ENCODE assay signal across 8 cellular contexts in the genomic region with DNA sequence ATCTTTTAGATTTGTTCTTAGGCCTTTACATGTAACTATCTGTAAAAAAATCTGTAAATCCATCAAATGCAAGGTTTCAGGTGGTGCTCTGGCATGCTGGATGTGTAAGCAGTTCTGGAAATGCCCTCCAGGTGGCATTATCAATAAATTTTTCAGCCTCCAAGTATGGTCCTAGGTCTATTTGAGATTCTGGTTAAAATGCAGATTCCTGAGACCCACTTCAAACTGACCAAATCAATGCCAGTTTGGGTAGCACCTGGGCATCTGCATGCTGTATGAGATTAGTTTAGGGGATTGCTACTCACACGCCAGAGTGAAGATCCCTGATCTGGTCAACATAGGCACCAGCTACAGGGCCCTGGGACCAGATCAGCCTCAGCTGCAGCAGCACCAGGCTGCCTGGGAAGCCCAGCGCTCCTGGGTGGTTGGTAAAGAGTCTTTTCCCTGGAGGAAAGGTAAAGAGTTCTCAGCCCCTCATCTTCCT.
DNase-seq lines count a peak whose midpoint lies in the region; ATAC-seq and TF ChIP-seq lines count a peak whose summit lies in the region.

No MANE protein-coding gene starts in this region.

- H3K27ac Mint-ChIP-seq in CD14-positive monocyte, result peak overlapping the region in 4 of 7 donors; percentile 61 to 80 (median 68)
- no peak overlapping the region for H3K27ac Mint-ChIP-seq in activated naive CD4-positive, alpha-beta T cell treated with anti-CD3 and anti-CD28 coated beads, Interleukin-2, amount 10 ng/mL, durations not matched to agents 7 days and 5 days

- H3K36me3 ChIP-seq in left ventricle myocardium inferior, result no peaks in the 10 kb centered on the region

- no peaks in the 10 kb centered on the region for H3K9me3 ChIP-seq in left ventricle myocardium inferior (replicated peaks)

- peak overlapping the region; percentile 17 for H3K4me3 ChIP-seq in left ventricle myocardium inferior

- TF ChIP-seq POLR2A in GM18505 (IDR thresholded peaks at IDR 0.05; ENCODE audit: borderline replicate concordance, extremely low read depth, insufficient read depth, insufficient read length), result no peak

- H3K9me3 Mint-ChIP-seq in CD14-positive monocyte, result no peaks in the 10 kb centered on the region
- H3K9me3 Mint-ChIP-seq in activated naive CD4-positive, alpha-beta T cell treated with anti-CD3 and anti-CD28 coated beads, Interleukin-2, amount 10 ng/mL, durations not matched to agents 7 days and 5 days, result no peaks in the 10 kb centered on the region

- CTCF ChIA-PET in activated naive CD4-positive, alpha-beta T cell treated with anti-CD3 and anti-CD28 coated beads, Interleukin-2, amount 10 ng/mL, durations not matched to agents 7 days and 5 days (lab: Charles Lee), result interaction anchor here (0.6 to 1.1 kb wide), 3 partner anchors 14 to 503 kb away, joined by 3 to 4 read pairs (median 3); no protein-coding TSS in a partner anchor

- H3K27ac ChIP-seq in left ventricle myocardium inferior (replicated peaks), result peak overlapping the region; percentile 80

- no peak overlapping the region for H3K4me3 Mint-ChIP-seq in CD14-positive monocyte
- H3K4me3 Mint-ChIP-seq in activated naive CD4-positive, alpha-beta T cell treated with anti-CD3 and anti-CD28 coated beads, Interleukin-2, amount 10 ng/mL, durations not matched to agents 7 days and 5 days, result no peak overlapping the region

- intact Hi-C loops in CD14-positive monocyte (cut with micrococcal nuclease), result loop anchor here in 1 of 2 donors (5.0 kb wide), 1 partner anchor 44 kb away; no protein-coding TSS in a partner anchor
- intact Hi-C loops in left ventricle myocardium inferior (cut with micrococcal nuclease), result loop anchor here (10.0 kb wide), 1 partner anchor 507 kb away; a partner anchor contains a TSS
- intact Hi-C loops in sciatic nerve (cut with DNase I), result no loop called here

- ATAC-seq in GM18505 (IDR thresholded peaks at IDR 0.05; ENCODE audit: unreplicated experiment) (peak; percentile 74), HG02798 (IDR thresholded peaks at IDR 0.05; ENCODE audit: poor library complexity, unreplicated experiment) (peak; percentile 76), sciatic nerve (peak; percentile 66)

- peaks cover 42% of the 10 kb centered on the region for H3K4me1 Mint-ChIP-seq in CD14-positive monocyte
- no peaks in the 10 kb centered on the region for H3K4me1 Mint-ChIP-seq in activated naive CD4-positive, alpha-beta T cell treated with anti-CD3 and anti-CD28 coated beads, Interleukin-2, amount 10 ng/mL, durations not matched to agents 7 days and 5 days

- peaks cover 0 to 2% (median 0%) of the 10 kb centered on the region in 3 donors for H3K27me3 Mint-ChIP-seq in CD14-positive monocyte (ENCODE audit: low read depth in 3 of 3)
- H3K27me3 Mint-ChIP-seq in activated naive CD4-positive, alpha-beta T cell treated with anti-CD3 and anti-CD28 coated beads, Interleukin-2, amount 10 ng/mL, durations not matched to agents 7 days and 5 days, result no peaks in the 10 kb centered on the region

- DNase-seq in CD14-positive monocyte (ENCODE audit: low spot score) (no peak), NCI-H1092 (lab: John Stamatoyannopoulos, UW) (peak; percentile 1), left ventricle myocardium inferior (no peak), sciatic nerve (ENCODE audit: low spot score) (no peak)
- DNase-seq in activated CD4-positive, alpha-beta T cell treated with anti-CD3 and anti-CD28 coated beads, Interleukin-2, amount 50 U/mL, for 48 hours, result peak; percentile 8 to 12
- no peak for DNase-seq in activated naive CD4-positive, alpha-beta T cell treated with anti-CD3 and anti-CD28 coated beads, Interleukin-2, amount 10 ng/mL, durations not matched to agents 7 days and 5 days

- TF ChIP-seq CTCF in CD14-positive monocyte (IDR thresholded peaks at IDR 0.05) (peak; percentile 63), left ventricle myocardium inferior (IDR thresholded peaks at IDR 0.05; ENCODE audit: borderline replicate concordance) (peak; percentile 72)

- H3K27me3 ChIP-seq in left ventricle myocardium inferior (ENCODE audit: low read depth), result no peaks in the 10 kb centered on the region

- H3K36me3 Mint-ChIP-seq in CD14-positive monocyte, result no peaks in the 10 kb centered on the region
- no peaks in the 10 kb centered on the region for H3K36me3 Mint-ChIP-seq in activated naive CD4-positive, alpha-beta T cell treated with anti-CD3 and anti-CD28 coated beads, Interleukin-2, amount 10 ng/mL, durations not matched to agents 7 days and 5 days

- H3K4me1 ChIP-seq in left ventricle myocardium inferior, result peaks cover 25% of the 10 kb centered on the region

Comparison
In these comparisons a context has a peak if more than half of its experiments do, and no peak if none do; other contexts are left out.
1. DNase-seq: peak in NCI-H1092 (single experiment) and activated CD4-positive, alpha-beta T cell treated with anti-CD3 and anti-CD28 coated beads, Interleukin-2, amount 50 U/mL, for 48 hours (2 of 2); none in CD14-positive monocyte (single experiment), left ventricle myocardium inferior (single experiment), sciatic nerve (single experiment) and activated naive CD4-positive, alpha-beta T cell treated with anti-CD3 and anti-CD28 coated beads, Interleukin-2, amount 10 ng/mL, durations not matched to agents 7 days and 5 days (single experiment).
2. Peak in every context shown above with its lines, with median percentiles within 50 percentile points of each other: ATAC-seq.